ENCODE assay signal across 9 cellular contexts in genomic region chr20:62405981-62406513, GRCh38. TPM values are rescaled to one million over a fixed set of nuclear protein-coding genes. Genes with fewer than 3 reads are reported as not detected.
DNase-seq lines count a peak whose midpoint lies in the region; ATAC-seq, FAIRE-seq and TF ChIP-seq lines count a peak whose summit lies in the region.
"Had no signal": no experiment of that assay in that cellular context is flagged by ENCODE, and none has a peak within 500 bp of the region (broad histone marks: within the 10 kb centered on the region; RNA-seq: fewer than 3 reads in every experiment).

No MANE protein-coding gene starts in this region.

- no peak overlapping the region for H3K27ac ChIP-seq in kidney (ENCODE audit: low read depth in 2 of 2, low read length in 2 of 2)
- no peak overlapping the region for H3K27ac ChIP-seq in thoracic aorta

- H3K9me3 ChIP-seq in adipocyte (ENCODE audit: control insufficient read depth, low read length): no peaks in the 10 kb centered on the region
- no peaks in the 10 kb centered on the region for H3K9me3 ChIP-seq in kidney (ENCODE audit: control insufficient read depth in 1 of 2, low read length in 2 of 2)
- no peaks in the 10 kb centered on the region for H3K9me3 ChIP-seq in thoracic aorta

- no peak for TF ChIP-seq CTCF in kidney (IDR thresholded peaks at IDR 0.05; ENCODE audit: borderline replicate concordance, extremely low read depth, insufficient read depth)
- no peak for TF ChIP-seq CTCF in thoracic aorta (IDR thresholded peaks at IDR 0.05)

- H3K4me1 Mint-ChIP-seq in T-helper 2 cell treated with Interferon-gamma antibody and Interleukin-4, amounts not matched to agents 5 μg/mL and 100 μg/mL, for 36 hours (ENCODE audit: low read depth): peaks cover 23% of the 10 kb centered on the region

- H3K36me3 Mint-ChIP-seq in T-helper 2 cell treated with Interferon-gamma antibody and Interleukin-4, amounts not matched to agents 5 μg/mL and 100 μg/mL, for 36 hours (ENCODE audit: low read depth): no peaks in the 10 kb centered on the region

- H3K4me3 Mint-ChIP-seq in T-helper 2 cell treated with Interferon-gamma antibody and Interleukin-4, amounts not matched to agents 5 μg/mL and 100 μg/mL, for 36 hours: peak overlapping the region; percentile 86

- peaks cover 6% of the 10 kb centered on the region for H3K27me3 ChIP-seq in adipocyte (replicated peaks; ENCODE audit: control insufficient read depth, insufficient read depth, low read length)
- no peaks in the 10 kb centered on the region for H3K27me3 ChIP-seq in thoracic aorta (replicated peaks; ENCODE audit: insufficient read depth)

- H3K4me1 ChIP-seq in adipocyte (ENCODE audit: control insufficient read depth, insufficient read depth, low read length) (peaks cover 9% of the 10 kb centered on the region), kidney (ENCODE audit: control insufficient read depth in 1 of 2, insufficient read depth in 1 of 2, low read depth in 1 of 2, low read length in 2 of 2) (peaks cover 18 to 30% of the 10 kb centered on the region in 2 donors), thoracic aorta (ENCODE audit: control insufficient read depth in 1 of 2, low read depth in 2 of 2) (peaks cover 12 to 23% of the 10 kb centered on the region in 2 donors)

- FAIRE-seq in kidney (lab: Jason Lieb, UNC): no peak

- intact Hi-C loops in kidney (cut with DNase I): no loop called here

- ATAC-seq in thoracic aorta (ENCODE audit: insufficient number of reproducible peaks, low FRiP score, low read depth) (no peak), left lobe of liver (no peak)

- H3K27me3 Mint-ChIP-seq in T-helper 2 cell treated with Interferon-gamma antibody and Interleukin-4, amounts not matched to agents 5 μg/mL and 100 μg/mL, for 36 hours (ENCODE audit: low read depth): no peaks in the 10 kb centered on the region

- no peaks in the 10 kb centered on the region for H3K36me3 ChIP-seq in adipocyte (ENCODE audit: control insufficient read depth, insufficient read depth, low read length, severe bottlenecking)
- no peaks in the 10 kb centered on the region for H3K36me3 ChIP-seq in kidney (ENCODE audit: control insufficient read depth in 1 of 2, insufficient read depth in 2 of 2, low read length in 2 of 2)
- H3K36me3 ChIP-seq in thoracic aorta: no peaks in the 10 kb centered on the region

- H3K9ac ChIP-seq in adipocyte (ENCODE audit: low read length) (peak overlapping the region; percentile 83), kidney (ENCODE audit: low read length in 2 of 2) (peak overlapping the region in 1 of 2 donors; percentile 67)

- H3K4me3 ChIP-seq in adipocyte (ENCODE audit: low read length) (peak overlapping the region; percentile 80), kidney (ENCODE audit: low read length in 2 of 2) (peak overlapping the region; percentile 57 to 63), thoracic aorta (peak overlapping the region; percentile 83)

- no peaks in the 10 kb centered on the region for H3K9me3 Mint-ChIP-seq in T-helper 2 cell treated with Interferon-gamma antibody and Interleukin-4, amounts not matched to agents 5 μg/mL and 100 μg/mL, for 36 hours

- peak overlapping the region; percentile 80 for H3K27ac Mint-ChIP-seq in T-helper 2 cell treated with Interferon-gamma antibody and Interleukin-4, amounts not matched to agents 5 μg/mL and 100 μg/mL, for 36 hours

- no peak for DNase-seq in T-helper 2 cell treated with Interferon-gamma antibody and Interleukin-4, amounts not matched to agents 5 μg/mL and 100 μg/mL, for 36 hours (ENCODE audit: low spot score)
- DNase-seq in T-helper 2 cell (no peak), adipocyte (ENCODE audit: low read depth) (no peak), kidney (no peak), thoracic aorta (ENCODE audit: low spot score) (no peak), activated gamma-delta T cell treated with Interleukin-2 at 50 U/mL for 16 hours (no peak), left lobe of liver (ENCODE audit: low spot score) (no peak), cerebellum (ENCODE audit: low spot score) (no peak)

RNA-seq across cellular contexts. Expression of gene CABLES2, which starts 1.0 kb away (rescaled TPM):
- total RNA-seq in kidney: 4.5 TPM
- polyA plus RNA-seq in kidney (ENCODE audit: insufficient read depth, low read depth, low replicate concordance): 2.0 TPM
- 1 to 10 TPM; 2.1 to 9.2 TPM for total RNA-seq in thoracic aorta
- total RNA-seq in left lobe of liver: 1.8 TPM
- 5.4 TPM for total RNA-seq in cerebellum

RNA-seq across cellular contexts. Expression of gene RPS21, which starts 19.1 kb away (rescaled TPM):
- total RNA-seq in kidney: 1,221 TPM
- 2,336 TPM for polyA plus RNA-seq in kidney (ENCODE audit: insufficient read depth, low read depth, low replicate concordance)
- total RNA-seq in thoracic aorta: 1,000 to 10,000 TPM; 1,025 to 2,724 TPM
- 432 TPM for total RNA-seq in left lobe of liver
- total RNA-seq in cerebellum: 422 TPM

RNA-seq across cellular contexts. Expression of gene RBBP8NL, which starts 21.3 kb away (rescaled TPM):
- 0.13 TPM for total RNA-seq in kidney
- 1.5 TPM for polyA plus RNA-seq in kidney (ENCODE audit: insufficient read depth, low read depth, low replicate concordance)
- not detected for total RNA-seq in thoracic aorta
- not detected for total RNA-seq in left lobe of liver
- total RNA-seq in cerebellum: not detected
- total RNA-seq: activated CD8-positive, alpha-beta memory T cell treated with anti-CD3 and anti-CD28 coated beads for 36 hours had no signal

RNA-seq across cellular contexts. Expression of gene LAMA5, which starts 38.9 kb away (rescaled TPM):
- 342 TPM for total RNA-seq in kidney
- polyA plus RNA-seq in kidney (ENCODE audit: insufficient read depth, low read depth, low replicate concordance): 94.0 TPM
- 100 to 1,000 TPM; 289 to 333 TPM for total RNA-seq in thoracic aorta
- total RNA-seq in left lobe of liver: 112 TPM
- 24.6 TPM for total RNA-seq in cerebellum
